Comparison of ENCODE assay signal across 1 cellular context in the genomic region with DNA sequence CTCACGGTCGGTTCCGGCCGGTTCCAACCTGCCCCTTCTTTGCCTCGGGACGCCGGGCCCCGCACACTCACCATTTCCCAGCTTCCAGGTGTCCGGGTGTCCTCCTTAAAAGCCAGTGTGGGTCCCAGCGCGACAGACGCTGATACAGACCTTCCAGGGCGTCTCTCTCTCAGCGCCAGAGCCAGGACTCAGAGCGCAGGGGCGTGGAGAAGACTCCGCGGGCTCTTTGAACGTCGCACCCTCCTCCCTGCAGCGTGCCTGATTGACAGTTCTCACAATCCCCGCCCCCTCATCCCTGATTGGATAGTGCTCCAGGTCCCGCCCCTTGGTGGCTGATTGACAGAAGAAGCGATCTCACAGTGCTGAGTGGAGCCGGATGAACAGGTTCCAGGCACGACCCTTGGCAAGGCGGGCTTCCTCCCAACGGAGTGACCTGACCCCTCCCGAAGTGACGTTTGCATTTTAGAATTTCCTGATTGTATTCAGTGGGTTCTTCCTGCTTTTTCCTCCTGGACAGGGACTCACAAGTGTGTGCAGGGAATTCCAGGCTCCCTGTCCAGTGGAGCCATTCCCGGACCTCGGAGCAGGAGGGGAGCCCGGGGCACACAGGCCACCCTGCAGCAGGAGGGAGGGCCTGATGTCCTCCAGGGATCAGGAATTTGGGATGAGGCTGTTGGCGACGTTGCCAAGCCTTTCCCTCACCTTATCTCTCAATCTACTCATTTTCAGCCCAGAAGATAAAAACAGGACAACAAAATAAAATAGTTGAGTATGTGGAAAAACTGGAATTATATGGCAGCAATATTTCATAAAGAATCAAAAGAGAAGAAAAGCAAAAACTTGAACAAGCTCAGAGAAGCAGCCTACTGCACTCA.
TF ChIP-seq lines count a peak whose summit lies in the region.

A gene (minus strand): TSS at position 201 of the 875 bp plus-strand sequence. CDS start 127 bp downstream, at position 74.

TF ChIP-seq in HepG2, 621 proteins besides CTCF, POLR2A, EP300 and RAD21 (continued from another document and continues in another):
- TF ChIP-seq NR2F2 (IDR thresholded peaks at IDR 0.05; ENCODE audit: borderline replicate concordance, low read depth) (0 out of 2 replicates have a peak, but pooled peaks have one; percentile 36), ZNF17 (CRISPR knock-in tag; IDR thresholded peaks at IDR 0.05) (no peak), ZNF124 (CRISPR knock-in tag; IDR thresholded peaks at IDR 0.05) (peak; percentile 13; the same call in 1 of the 2 replicates), SETDB1 (CRISPR knock-in tag; IDR thresholded peaks at IDR 0.05; ENCODE audit: borderline replicate concordance) (no peak), ATF7 (IDR thresholded peaks at IDR 0.05) (no peak), ATF7 (CRISPR knock-in tag; IDR thresholded peaks at IDR 0.05) (no peak), SPEN (CRISPR knock-in tag; IDR thresholded peaks at IDR 0.05; ENCODE audit: low read depth) (peak; percentile 59), ATF1 (CRISPR knock-in tag; IDR thresholded peaks at IDR 0.05) (peak; percentile 89), HOXD1 (CRISPR knock-in tag; IDR thresholded peaks at IDR 0.05) (no peak), ZSCAN12 (CRISPR knock-in tag; IDR thresholded peaks at IDR 0.05) (no peak), PAWR (CRISPR knock-in tag; IDR thresholded peaks at IDR 0.05; ENCODE audit: borderline replicate concordance) (no peak), HOXA7 (CRISPR knock-in tag; IDR thresholded peaks at IDR 0.05) (no peak), MEIS2 (CRISPR knock-in tag; IDR thresholded peaks at IDR 0.05) (no peak; the same call in 1 of the 2 replicates), NFATC3 (CRISPR knock-in tag; IDR thresholded peaks at IDR 0.05) (no peak), MXD4 (CRISPR knock-in tag; IDR thresholded peaks at IDR 0.05) (0 out of 2 replicates have a peak, but pooled peaks have one; percentile 68), MED1 (CRISPR knock-in tag; IDR thresholded peaks at IDR 0.05) (peak; percentile 50; the same call in 1 of the 2 replicates), NONO (IDR thresholded peaks at IDR 0.05) (no peak), NONO (CRISPR knock-in tag; conservative IDR thresholded peaks at IDR 0.05) (no peak; the same call in 1 of the 2 replicates), AHR (CRISPR knock-in tag; IDR thresholded peaks at IDR 0.05) (no peak; the same call in 1 of the 2 replicates), RFXANK (CRISPR knock-in tag; IDR thresholded peaks at IDR 0.05) (no peak), YEATS4 (CRISPR knock-in tag; IDR thresholded peaks at IDR 0.05; ENCODE audit: borderline replicate concordance) (0 out of 2 replicates have a peak, but pooled peaks have one; percentile 30), PHF5A (CRISPR knock-in tag; IDR thresholded peaks at IDR 0.05; ENCODE audit: low read depth, unreplicated experiment) (no peak), GATA4 (IDR thresholded peaks at IDR 0.05; ENCODE audit: borderline replicate concordance, low read depth) (0 out of 2 replicates have a peak, but pooled peaks have one; percentile 7), TGIF2 (CRISPR knock-in tag; IDR thresholded peaks at IDR 0.05) (peak; percentile 57)
- TF ChIP-seq, protein P1, sequence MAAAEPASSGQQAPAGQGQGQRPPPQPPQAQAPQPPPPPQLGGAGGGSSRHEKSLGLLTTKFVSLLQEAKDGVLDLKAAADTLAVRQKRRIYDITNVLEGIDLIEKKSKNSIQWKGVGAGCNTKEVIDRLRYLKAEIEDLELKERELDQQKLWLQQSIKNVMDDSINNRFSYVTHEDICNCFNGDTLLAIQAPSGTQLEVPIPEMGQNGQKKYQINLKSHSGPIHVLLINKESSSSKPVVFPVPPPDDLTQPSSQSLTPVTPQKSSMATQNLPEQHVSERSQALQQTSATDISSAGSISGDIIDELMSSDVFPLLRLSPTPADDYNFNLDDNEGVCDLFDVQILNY (CRISPR knock-in tag; conservative IDR thresholded peaks at IDR 0.05) = no peak; the same call in 1 of the 2 replicates
- TF ChIP-seq, protein P2, sequence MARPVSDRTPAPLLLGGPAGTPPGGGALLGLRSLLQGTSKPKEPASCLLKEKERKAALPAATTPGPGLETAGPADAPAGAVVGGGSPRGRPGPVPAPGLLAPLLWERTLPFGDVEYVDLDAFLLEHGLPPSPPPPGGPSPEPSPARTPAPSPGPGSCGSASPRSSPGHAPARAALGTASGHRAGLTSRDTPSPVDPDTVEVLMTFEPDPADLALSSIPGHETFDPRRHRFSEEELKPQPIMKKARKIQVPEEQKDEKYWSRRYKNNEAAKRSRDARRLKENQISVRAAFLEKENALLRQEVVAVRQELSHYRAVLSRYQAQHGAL (CRISPR knock-in tag; IDR thresholded peaks at IDR 0.05; ENCODE audit: not compliant biosample characterization) = no peak
- TF ChIP-seq, protein P3, sequence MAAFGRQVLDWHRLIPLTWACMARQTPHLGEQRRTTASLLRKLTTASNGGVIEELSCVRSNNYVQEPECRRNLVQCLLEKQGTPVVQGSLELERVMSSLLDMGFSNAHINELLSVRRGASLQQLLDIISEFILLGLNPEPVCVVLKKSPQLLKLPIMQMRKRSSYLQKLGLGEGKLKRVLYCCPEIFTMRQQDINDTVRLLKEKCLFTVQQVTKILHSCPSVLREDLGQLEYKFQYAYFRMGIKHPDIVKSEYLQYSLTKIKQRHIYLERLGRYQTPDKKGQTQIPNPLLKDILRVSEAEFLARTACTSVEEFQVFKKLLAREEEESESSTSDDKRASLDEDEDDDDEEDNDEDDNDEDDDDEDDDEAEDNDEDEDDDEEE (CRISPR knock-in tag; IDR thresholded peaks at IDR 0.05) = peak; percentile 83; the same call in 1 of the 2 replicates
- TF ChIP-seq, protein P4, sequence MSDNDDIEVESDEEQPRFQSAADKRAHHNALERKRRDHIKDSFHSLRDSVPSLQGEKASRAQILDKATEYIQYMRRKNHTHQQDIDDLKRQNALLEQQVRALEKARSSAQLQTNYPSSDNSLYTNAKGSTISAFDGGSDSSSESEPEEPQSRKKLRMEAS (IDR thresholded peaks at IDR 0.05) = 0 out of 2 replicates have a peak, but pooled peaks have one; percentile 41
- TF ChIP-seq, protein P5, sequence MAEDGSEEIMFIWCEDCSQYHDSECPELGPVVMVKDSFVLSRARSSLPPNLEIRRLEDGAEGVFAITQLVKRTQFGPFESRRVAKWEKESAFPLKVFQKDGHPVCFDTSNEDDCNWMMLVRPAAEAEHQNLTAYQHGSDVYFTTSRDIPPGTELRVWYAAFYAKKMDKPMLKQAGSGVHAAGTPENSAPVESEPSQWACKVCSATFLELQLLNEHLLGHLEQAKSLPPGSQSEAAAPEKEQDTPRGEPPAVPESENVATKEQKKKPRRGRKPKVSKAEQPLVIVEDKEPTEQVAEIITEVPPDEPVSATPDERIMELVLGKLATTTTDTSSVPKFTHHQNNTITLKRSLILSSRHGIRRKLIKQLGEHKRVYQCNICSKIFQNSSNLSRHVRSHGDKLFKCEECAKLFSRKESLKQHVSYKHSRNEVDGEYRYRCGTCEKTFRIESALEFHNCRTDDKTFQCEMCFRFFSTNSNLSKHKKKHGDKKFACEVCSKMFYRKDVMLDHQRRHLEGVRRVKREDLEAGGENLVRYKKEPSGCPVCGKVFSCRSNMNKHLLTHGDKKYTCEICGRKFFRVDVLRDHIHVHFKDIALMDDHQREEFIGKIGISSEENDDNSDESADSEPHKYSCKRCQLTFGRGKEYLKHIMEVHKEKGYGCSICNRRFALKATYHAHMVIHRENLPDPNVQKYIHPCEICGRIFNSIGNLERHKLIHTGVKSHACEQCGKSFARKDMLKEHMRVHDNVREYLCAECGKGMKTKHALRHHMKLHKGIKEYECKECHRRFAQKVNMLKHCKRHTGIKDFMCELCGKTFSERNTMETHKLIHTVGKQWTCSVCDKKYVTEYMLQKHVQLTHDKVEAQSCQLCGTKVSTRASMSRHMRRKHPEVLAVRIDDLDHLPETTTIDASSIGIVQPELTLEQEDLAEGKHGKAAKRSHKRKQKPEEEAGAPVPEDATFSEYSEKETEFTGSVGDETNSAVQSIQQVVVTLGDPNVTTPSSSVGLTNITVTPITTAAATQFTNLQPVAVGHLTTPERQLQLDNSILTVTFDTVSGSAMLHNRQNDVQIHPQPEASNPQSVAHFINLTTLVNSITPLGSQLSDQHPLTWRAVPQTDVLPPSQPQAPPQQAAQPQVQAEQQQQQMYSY (CRISPR knock-in tag; IDR thresholded peaks at IDR 0.05) = peak; percentile 85
- TF ChIP-seq, protein P6, sequence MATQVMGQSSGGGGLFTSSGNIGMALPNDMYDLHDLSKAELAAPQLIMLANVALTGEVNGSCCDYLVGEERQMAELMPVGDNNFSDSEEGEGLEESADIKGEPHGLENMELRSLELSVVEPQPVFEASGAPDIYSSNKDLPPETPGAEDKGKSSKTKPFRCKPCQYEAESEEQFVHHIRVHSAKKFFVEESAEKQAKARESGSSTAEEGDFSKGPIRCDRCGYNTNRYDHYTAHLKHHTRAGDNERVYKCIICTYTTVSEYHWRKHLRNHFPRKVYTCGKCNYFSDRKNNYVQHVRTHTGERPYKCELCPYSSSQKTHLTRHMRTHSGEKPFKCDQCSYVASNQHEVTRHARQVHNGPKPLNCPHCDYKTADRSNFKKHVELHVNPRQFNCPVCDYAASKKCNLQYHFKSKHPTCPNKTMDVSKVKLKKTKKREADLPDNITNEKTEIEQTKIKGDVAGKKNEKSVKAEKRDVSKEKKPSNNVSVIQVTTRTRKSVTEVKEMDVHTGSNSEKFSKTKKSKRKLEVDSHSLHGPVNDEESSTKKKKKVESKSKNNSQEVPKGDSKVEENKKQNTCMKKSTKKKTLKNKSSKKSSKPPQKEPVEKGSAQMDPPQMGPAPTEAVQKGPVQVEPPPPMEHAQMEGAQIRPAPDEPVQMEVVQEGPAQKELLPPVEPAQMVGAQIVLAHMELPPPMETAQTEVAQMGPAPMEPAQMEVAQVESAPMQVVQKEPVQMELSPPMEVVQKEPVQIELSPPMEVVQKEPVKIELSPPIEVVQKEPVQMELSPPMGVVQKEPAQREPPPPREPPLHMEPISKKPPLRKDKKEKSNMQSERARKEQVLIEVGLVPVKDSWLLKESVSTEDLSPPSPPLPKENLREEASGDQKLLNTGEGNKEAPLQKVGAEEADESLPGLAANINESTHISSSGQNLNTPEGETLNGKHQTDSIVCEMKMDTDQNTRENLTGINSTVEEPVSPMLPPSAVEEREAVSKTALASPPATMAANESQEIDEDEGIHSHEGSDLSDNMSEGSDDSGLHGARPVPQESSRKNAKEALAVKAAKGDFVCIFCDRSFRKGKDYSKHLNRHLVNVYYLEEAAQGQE (IDR thresholded peaks at IDR 0.05; ENCODE audit: borderline replicate concordance in 1 of 2, low read depth in 1 of 2, low read length in 2 of 2) = peak in 1 of 2 experiments; percentile 67; a peak in 1 of 4 replicates
- TF ChIP-seq, protein P7, sequence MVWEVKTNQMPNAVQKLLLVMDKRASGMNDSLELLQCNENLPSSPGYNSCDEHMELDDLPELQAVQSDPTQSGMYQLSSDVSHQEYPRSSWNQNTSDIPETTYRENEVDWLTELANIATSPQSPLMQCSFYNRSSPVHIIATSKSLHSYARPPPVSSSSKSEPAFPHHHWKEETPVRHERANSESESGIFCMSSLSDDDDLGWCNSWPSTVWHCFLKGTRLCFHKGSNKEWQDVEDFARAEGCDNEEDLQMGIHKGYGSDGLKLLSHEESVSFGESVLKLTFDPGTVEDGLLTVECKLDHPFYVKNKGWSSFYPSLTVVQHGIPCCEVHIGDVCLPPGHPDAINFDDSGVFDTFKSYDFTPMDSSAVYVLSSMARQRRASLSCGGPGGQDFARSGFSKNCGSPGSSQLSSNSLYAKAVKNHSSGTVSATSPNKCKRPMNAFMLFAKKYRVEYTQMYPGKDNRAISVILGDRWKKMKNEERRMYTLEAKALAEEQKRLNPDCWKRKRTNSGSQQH (CRISPR knock-in tag; IDR thresholded peaks at IDR 0.05; ENCODE audit: low read depth) = peak; percentile 72; the same call in 1 of the 2 replicates
- TF ChIP-seq, protein P8, sequence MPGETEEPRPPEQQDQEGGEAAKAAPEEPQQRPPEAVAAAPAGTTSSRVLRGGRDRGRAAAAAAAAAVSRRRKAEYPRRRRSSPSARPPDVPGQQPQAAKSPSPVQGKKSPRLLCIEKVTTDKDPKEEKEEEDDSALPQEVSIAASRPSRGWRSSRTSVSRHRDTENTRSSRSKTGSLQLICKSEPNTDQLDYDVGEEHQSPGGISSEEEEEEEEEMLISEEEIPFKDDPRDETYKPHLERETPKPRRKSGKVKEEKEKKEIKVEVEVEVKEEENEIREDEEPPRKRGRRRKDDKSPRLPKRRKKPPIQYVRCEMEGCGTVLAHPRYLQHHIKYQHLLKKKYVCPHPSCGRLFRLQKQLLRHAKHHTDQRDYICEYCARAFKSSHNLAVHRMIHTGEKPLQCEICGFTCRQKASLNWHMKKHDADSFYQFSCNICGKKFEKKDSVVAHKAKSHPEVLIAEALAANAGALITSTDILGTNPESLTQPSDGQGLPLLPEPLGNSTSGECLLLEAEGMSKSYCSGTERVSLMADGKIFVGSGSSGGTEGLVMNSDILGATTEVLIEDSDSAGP (CRISPR knock-in tag; IDR thresholded peaks at IDR 0.05; ENCODE audit: borderline replicate concordance) = no peak; the same call in 1 of the 2 replicates
- TF ChIP-seq, protein P9, sequence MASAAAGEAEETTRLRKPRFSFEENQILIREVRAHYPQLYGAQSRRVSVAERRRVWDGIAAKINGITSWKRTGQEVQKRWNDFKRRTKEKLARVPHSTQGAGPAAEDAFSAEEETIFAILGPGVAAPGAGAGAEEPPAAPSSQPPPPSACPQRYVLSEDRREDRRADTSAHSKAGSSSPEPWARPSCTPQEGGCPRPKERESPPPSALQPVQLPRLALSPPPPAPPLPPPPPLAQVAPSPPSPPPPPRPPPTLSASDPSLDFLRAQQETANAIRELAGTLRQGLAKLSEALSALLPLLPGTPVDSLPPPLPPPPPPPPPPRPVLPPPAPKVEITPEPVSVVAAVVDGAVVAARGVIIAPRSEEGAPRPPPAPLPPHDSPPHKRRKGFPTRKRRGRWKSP (CRISPR knock-in tag; IDR thresholded peaks at IDR 0.05) = 0 out of 2 replicates have a peak, but pooled peaks have one; percentile 19
- TF ChIP-seq, protein P10, sequence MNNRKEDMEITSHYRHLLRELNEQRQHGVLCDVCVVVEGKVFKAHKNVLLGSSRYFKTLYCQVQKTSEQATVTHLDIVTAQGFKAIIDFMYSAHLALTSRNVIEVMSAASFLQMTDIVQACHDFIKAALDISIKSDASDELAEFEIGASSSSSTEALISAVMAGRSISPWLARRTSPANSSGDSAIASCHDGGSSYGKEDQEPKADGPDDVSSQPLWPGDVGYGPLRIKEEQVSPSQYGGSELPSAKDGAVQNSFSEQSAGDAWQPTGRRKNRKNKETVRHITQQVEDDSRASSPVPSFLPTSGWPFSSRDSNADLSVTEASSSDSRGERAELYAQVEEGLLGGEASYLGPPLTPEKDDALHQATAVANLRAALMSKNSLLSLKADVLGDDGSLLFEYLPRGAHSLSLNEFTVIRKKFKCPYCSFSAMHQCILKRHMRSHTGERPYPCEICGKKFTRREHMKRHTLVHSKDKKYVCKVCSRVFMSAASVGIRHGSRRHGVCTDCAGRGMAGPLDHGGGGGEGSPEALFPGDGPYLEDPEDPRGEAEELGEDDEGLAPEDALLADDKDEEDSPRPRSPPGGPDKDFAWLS (CRISPR knock-in tag; IDR thresholded peaks at IDR 0.05; ENCODE audit: borderline replicate concordance) = no peak
